ENCODE assay signal across 9 cellular contexts in the genomic region with DNA sequence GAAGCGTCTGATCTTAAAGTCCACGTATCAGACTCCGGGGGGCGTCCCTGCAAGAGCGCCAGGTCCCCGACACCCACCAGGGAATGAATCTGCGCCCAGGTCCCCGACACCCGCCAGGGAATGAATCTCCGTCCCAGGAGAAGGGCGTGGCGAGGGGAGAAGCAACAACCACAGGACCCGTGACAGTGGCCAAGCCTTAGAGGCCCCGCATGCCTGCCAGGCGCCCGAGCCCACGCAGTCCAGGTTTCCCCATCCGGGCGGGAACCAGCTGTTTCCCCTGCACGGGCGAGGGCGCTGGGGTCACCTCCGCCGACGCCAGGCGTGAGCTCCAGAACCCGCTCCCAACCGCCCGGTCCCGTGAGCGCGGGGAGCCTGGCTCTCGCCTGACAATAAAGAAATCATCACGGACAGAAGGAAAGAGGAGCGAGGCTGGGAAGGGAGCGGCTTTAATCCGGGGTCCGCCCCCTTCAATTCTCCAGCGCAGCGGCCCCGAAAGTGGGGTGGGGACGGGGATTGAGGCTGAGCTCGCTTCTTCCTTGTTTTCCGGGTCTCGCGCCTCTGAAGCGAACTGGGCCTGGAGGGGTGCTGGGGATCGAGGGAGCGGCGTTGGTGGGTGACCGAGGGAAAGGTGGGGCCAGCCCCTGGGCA. TPM values are rescaled to one million over a fixed set of nuclear protein-coding genes. Genes with fewer than 3 reads are reported as not detected.
A peak's percentile ranks its signal among the peaks of the same experiment; 100 is the strongest.
DNase-seq lines count a peak whose midpoint lies in the region; ATAC-seq, FAIRE-seq and TF ChIP-seq lines count a peak whose summit lies in the region.
"Had no signal": no experiment of that assay in that cellular context is flagged by ENCODE, and none has a peak within 500 bp of the region (broad histone marks: within the 10 kb centered on the region; RNA-seq: fewer than 3 reads in every experiment).

No MANE protein-coding gene starts in this region.

- H4K20me1 ChIP-seq in GM23338 (replicated peaks; ENCODE audit: insufficient read depth) (no peaks in the 10 kb centered on the region; the same call in 1 of the 2 replicates), GM12878 (ENCODE audit: control insufficient read depth, insufficient read depth) (no peaks in the 10 kb centered on the region)

- H3K4me1 ChIP-seq in A549 (0 out of 3 replicates have a peak, but pooled peaks cover 15% of the 10 kb centered on the region), GM23338 (ENCODE audit: insufficient read depth) (no peaks in the 10 kb centered on the region), GM12878 (ENCODE audit: control insufficient read depth, insufficient read depth, low read length) (no peaks in the 10 kb centered on the region), suprapubic skin (peaks cover 39% of the 10 kb centered on the region)

- H3K36me3 Mint-ChIP-seq in GM23338 (ENCODE audit: low read depth), result no peaks in the 10 kb centered on the region; the same call in 2 of the 3 replicates

- H3K36me3 ChIP-seq in GM23338 (ENCODE audit: insufficient read depth) (no peaks in the 10 kb centered on the region), GM12878 (ENCODE audit: control insufficient read depth in 2 of 2, insufficient read depth in 2 of 2, low read length in 1 of 2) (no peaks in the 10 kb centered on the region), suprapubic skin (no peaks in the 10 kb centered on the region)

- no peak overlapping the region for H3K9ac ChIP-seq in GM12878 (ENCODE audit: control insufficient read depth, insufficient read depth, low read length)

- H3K79me2 ChIP-seq in GM23338 (replicated peaks; ENCODE audit: insufficient read depth) (no peaks in the 10 kb centered on the region), GM12878 (ENCODE audit: control insufficient read depth, insufficient read depth, low read length) (no peaks in the 10 kb centered on the region)

- peak overlapping the region; percentile 99 for H3K4me2 ChIP-seq in A549
- H3K4me2 ChIP-seq in GM23338, result peak overlapping the region; percentile 92
- H3K4me2 ChIP-seq in GM12878 (ENCODE audit: control insufficient read depth, insufficient read depth), result peak overlapping the region; percentile 42; the same call in 1 of the 2 replicates

- peak overlapping the region; percentile 99 for H2AFZ ChIP-seq in GM23338
- no peak overlapping the region for H2AFZ ChIP-seq in GM12878 (ENCODE audit: control insufficient read depth, low read depth, low read length)

- in situ Hi-C loops in GM12878 (cut with MboI), result no loop called here

- H3K27ac ChIP-seq in A549 (peak overlapping the region in 1 of 2 experiments; percentile 47; a peak in 3 of 6 replicates), GM23338 (ENCODE audit: low read depth) (no peak overlapping the region), GM12878 (ENCODE audit: control insufficient read depth, insufficient read depth) (no peak overlapping the region), suprapubic skin (no peak overlapping the region)

- H3K4me3 Mint-ChIP-seq in GM23338, result peak overlapping the region; percentile 76

- DNase-seq in A549 (ENCODE audit: low read depth in 1 of 2, low spot score in 1 of 2), result peak in 1 of 2 experiments; percentile 21
- DNase-seq in GM23338 (ENCODE audit: low spot score), result peak; percentile 29
- no peak for DNase-seq in GM12878 (ENCODE audit: low read depth, low spot score)
- no peak for DNase-seq in left colon
- DNase-seq in suprapubic skin (ENCODE audit: low spot score in 2 of 2), result peak in 1 of 2 donors; percentile 70
- no peak for DNase-seq in NCI-H524 treated with DMSO at 0.1 percent for 48 hours (lab: John Stamatoyannopoulos, UW)
- DNase-seq in mesenteric fat pad (ENCODE audit: low spot score), result no peak
- DNase-seq in SHP77 (lab: John Stamatoyannopoulos, UW), result no peak

- H3F3A ChIP-seq in GM23338 (replicated peaks; ENCODE audit: low read depth), result no peaks in the 10 kb centered on the region

- WGBS in A549 (ENCODE audit: missing lambda C conversion rate), result 3% methylated on average over 30 of the region's 51 CpGs
- WGBS in GM12878 (ENCODE audit: insufficient coverage, insufficient replicate concordance, low lambda C conversion rate, missing lambda C conversion rate), result 3% methylated on average over 38 of the region's 51 CpGs
- 0% methylated on average over 20 of the region's 51 CpGs for WGBS in suprapubic skin

- RAD21 ChIA-PET in GM12878 (lab: Charles Lee; ENCODE audit: unreplicated experiment), result interaction anchor here (0.7 kb wide), 1 partner anchor 318 kb away, joined by 3 read pairs; no protein-coding TSS in a partner anchor

- H3K4me3 ChIP-seq in A549, result peak overlapping the region; percentile 48
- peak overlapping the region; percentile 74 for H3K4me3 ChIP-seq in GM23338
- no peak overlapping the region for H3K4me3 ChIP-seq in GM12878
- H3K4me3 ChIP-seq in suprapubic skin, result peak overlapping the region; percentile 59

- peaks cover 62% of the 10 kb centered on the region for H3K27me3 Mint-ChIP-seq in GM23338 (ENCODE audit: insufficient read depth, low read depth, poor library complexity)

- peaks cover 69% of the 10 kb centered on the region for H3K27me3 ChIP-seq in GM23338 (ENCODE audit: insufficient read depth)
- peaks cover 5 to 9% of the 10 kb centered on the region in 2 experiments; a peak in 3 of 4 replicates for H3K27me3 ChIP-seq in GM12878 (replicated peaks in 1 of 2; ENCODE audit: control insufficient read depth in 2 of 2, insufficient read depth in 2 of 2, low read length in 1 of 2)
- H3K27me3 ChIP-seq in suprapubic skin, result peaks cover 26% of the 10 kb centered on the region

- POLR2A ChIA-PET in A549 (lab: Yijun Ruan, JAX), result interaction anchor here (0.8 to 2.9 kb wide), 2 partner anchors 29 to 114 kb away, joined by 4 to 38 read pairs; a partner anchor contains a TSS
- POLR2A ChIA-PET in GM12878 (lab: Charles Lee), result no interaction called here

- ATAC-seq in A549 (peak; percentile 48 to 60), GM23338 (peak; percentile 8), GM12878 (no peak), left colon (peak; percentile 37)

- CTCF ChIA-PET in A549 (lab: Yijun Ruan, JAX), result interaction anchor here (0.6 to 6.1 kb wide), 33 partner anchors 9 to 704 kb away, joined by 3 to 56 read pairs (median 4); a partner anchor contains a TSS
- CTCF ChIA-PET in GM12878 (lab: Yijun Ruan, JAX), result no interaction called here

- no peaks in the 10 kb centered on the region for H3K9me2 ChIP-seq in GM23338 (ENCODE audit: insufficient read depth)

- TF ChIP-seq CTCF in A549 (IDR thresholded peaks at IDR 0.05) (no peak; the same call in 2 of the 3 replicates), GM23338 (conservative IDR thresholded peaks at IDR 0.05; ENCODE audit: low read depth in 2 of 2) (no peak), GM12878 (IDR thresholded peaks at IDR 0.05 in 2 of 3, conservative IDR thresholded peaks at IDR 0.05 in 1 of 3; ENCODE audit: control insufficient read depth in 2 of 3, extremely low read depth in 1 of 3, insufficient read depth in 1 of 3, low read depth in 3 of 3, low read length in 3 of 3) (no peak), suprapubic skin (IDR thresholded peaks at IDR 0.05) (no peak)

- no peak overlapping the region for H3K27ac Mint-ChIP-seq in GM23338

- FAIRE-seq in A549 (lab: Jason Lieb, UNC) (no peak), GM12878 (lab: Jason Lieb, UNC) (no peak)
- FAIRE-seq: frontal cortex had no signal

- no peaks in the 10 kb centered on the region for H3K4me1 Mint-ChIP-seq in GM23338

- peaks cover 9% of the 10 kb centered on the region; the same call in 2 of the 3 replicates for H3K9me3 Mint-ChIP-seq in GM23338

- TF ChIP-seq RAD21 in A549 (conservative IDR thresholded peaks at IDR 0.05 in 1 of 2, IDR thresholded peaks at IDR 0.05 in 1 of 2) (no peak; a peak in 1 of 5 replicates), GM12878 (IDR thresholded peaks at IDR 0.05; ENCODE audit: insufficient read depth, low read depth, low read length) (no peak)

- intact Hi-C loops in GM12878 (cut with micrococcal nuclease; ENCODE audit: unreplicated experiment), result no loop called here
- intact Hi-C loops in left colon (cut with DNase I, micrococcal nuclease), result loop anchor here in 1 of 2 donors (10.0 kb wide), 1 partner anchor 351 kb away; no protein-coding TSS in a partner anchor

- no TSS peak for BruUV-seq in GM12878 (replicated peaks; lab: Mats Ljungman, UMichigan)

- TF ChIP-seq EP300 in A549 (IDR thresholded peaks at IDR 0.05) (no peak), GM12878 (IDR thresholded peaks at IDR 0.05; ENCODE audit: borderline replicate concordance in 1 of 2, control insufficient read depth in 1 of 2, low read depth in 2 of 2, low read length in 2 of 2) (no peak), suprapubic skin (IDR thresholded peaks at IDR 0.05) (no peak)

- TF ChIP-seq POLR2A in A549 (IDR thresholded peaks at IDR 0.05; ENCODE audit: low read length) (no peak), GM12878 (IDR thresholded peaks at IDR 0.05; ENCODE audit: low read depth, low read length) (no peak), suprapubic skin (IDR thresholded peaks at IDR 0.05) (no peak)

- H3K9me3 ChIP-seq in A549 (0 out of 3 replicates have a peak, but pooled peaks cover 4% of the 10 kb centered on the region), GM12878 (replicated peaks; ENCODE audit: control insufficient read depth, insufficient read depth, low read length) (no peaks in the 10 kb centered on the region; the same call in 2 of the 3 replicates), suprapubic skin (no peaks in the 10 kb centered on the region)

- SMC1A ChIA-PET in GM12878 (lab: Charles Lee; ENCODE audit: uncharacterized antibody, unreplicated experiment), result interaction anchor here (0.5 kb wide), 1 partner anchor 336 kb away, joined by 3 read pairs; no protein-coding TSS in a partner anchor

RNA-seq across cellular contexts. Expression of a gene that starts 29.0 kb away (rescaled TPM):
- polyA plus RNA-seq in A549 (2011; rRNA removed), result 14.4 and 17.3 TPM in 2 replicates
- 4.5 and 4.7 TPM in 2 replicates for polyA plus RNA-seq in A549 (2012; cell fraction: cytosol; rRNA removed)
- polyA plus RNA-seq in A549 (2012; cell fraction: nucleus; rRNA removed), result 3.2 and 6.2 TPM in 2 replicates
- 20.9 to 23.5 TPM (median 21.2 TPM) in 3 replicates for polyA plus RNA-seq in A549 (2017; fragmentation: RNase III; extraction: RNeasy Plus Mini Kit Qiagen cat#74134 plus additional on column Dnase treatment)
- polyA minus RNA-seq in A549 (2011; rRNA and poly(A)+ RNA removed), result 10.5 and 10.8 TPM in 2 replicates
- 37.1 and 37.7 TPM in 2 replicates for total RNA-seq in GM23338 (2014; rRNA removed; shearing (Covaris generic))
- polyA plus RNA-seq in GM23338 (2016; fragmentation: Nextera tagmentation; extraction: Ambion mirVana), result 22.1 and 26.4 TPM in 2 replicates
- 19.6 and 21.5 TPM in 2 replicates for total RNA-seq in GM12878 (2013; cell fraction: nucleolus; rRNA removed)
- total RNA-seq in GM12878 (2014; rRNA removed), result 19.0 and 22.2 TPM in 2 replicates
- 30.4 and 33.0 TPM in 2 replicates for total RNA-seq in GM12878 (2014; rRNA removed; fragmentation: Illumina TruSeq; extraction: Trizol)
- total RNA-seq in GM12878 (2021), result 21.2 and 22.9 TPM in 2 replicates
- 12.0 TPM for polyA plus RNA-seq in GM12878 (2011; ENCODE audit: low read depth)
- polyA plus RNA-seq in GM12878 (2011; rRNA removed), result 7.6 and 8.9 TPM in 2 replicates
- polyA plus RNA-seq in GM12878 (2011; cell fraction: cytosol; rRNA removed), result 3.8 and 5.6 TPM in 2 replicates
- polyA plus RNA-seq in GM12878 (2011; cell fraction: nucleus; rRNA removed), result 4.9 and 8.3 TPM in 2 replicates
- 13.4 and 13.6 TPM in 2 replicates for polyA plus RNA-seq in GM12878 (2012)
- 28.7 and 33.5 TPM in 2 replicates for polyA plus RNA-seq in GM12878 (2014; fragmentation: Illumina TruSeq; extraction: Trizol)
- 10 to 100 TPM; 10.1 to 16.8 TPM for polyA plus RNA-seq in GM12878 (2014; fragmentation: Nextera tagmentation; extraction: Ambion mirVana)
- polyA plus RNA-seq in GM12878 (2014; rRNA removed), result 14.9 and 16.2 TPM in 2 replicates
- 10 to 100 TPM; 30.6 to 33.6 TPM for polyA plus RNA-seq in GM12878 (2016; fragmentation: Nextera tagmentation; extraction: Ambion mirVana)
- 7.7 and 8.9 TPM in 2 replicates for polyA minus RNA-seq in GM12878 (2011; rRNA and poly(A)+ RNA removed)
- 4.1 and 6.4 TPM in 2 replicates for polyA minus RNA-seq in GM12878 (2011; cell fraction: cytosol; rRNA and poly(A)+ RNA removed)
- polyA minus RNA-seq in GM12878 (2011; cell fraction: nucleus; rRNA and poly(A)+ RNA removed), result 4.5 and 6.1 TPM in 2 replicates
- 10 to 100 TPM; 10.6 to 13.2 TPM for total RNA-seq in left colon
- 10 to 100 TPM; 15.8 to 20.4 (median 17.4) TPM for total RNA-seq in suprapubic skin
- 13.7 TPM for total RNA-seq in mesenteric fat pad

Comparison
In these comparisons a context has a peak if more than half of its experiments do, and no peak if none do; other contexts are left out.
1. H3K4me2 ChIP-seq: peak in every context shown above with its lines; median percentile 99 in A549; 92 in GM23338; 42 in GM12878.